In genomic region chr17:80415626-80416042, GRCh38 we compare ENCODE assay signal across 8 cellular contexts. TPM values are rescaled to one million over a fixed set of nuclear protein-coding genes. Genes with fewer than 3 reads are reported as not detected.
DNase-seq lines count a peak whose midpoint lies in the region; ATAC-seq and TF ChIP-seq lines count a peak whose summit lies in the region.

No MANE protein-coding gene starts in this region.

- peaks cover 0 to 10% (median 7%) of the 10 kb centered on the region in 5 donors for H3K36me3 Mint-ChIP-seq in naive thymus-derived CD4-positive, alpha-beta T cell

- H3K27me3 ChIP-seq in HUES48 (ENCODE audit: control insufficient read depth, insufficient read depth, low read length): peaks cover 15% of the 10 kb centered on the region
- peaks cover 0 to 4% of the 10 kb centered on the region in 2 donors for H3K27me3 ChIP-seq in naive thymus-derived CD4-positive, alpha-beta T cell (ENCODE audit: control insufficient read depth in 2 of 2, insufficient read depth in 2 of 2, low read length in 2 of 2)

- H3K4me3 ChIP-seq in HUES48 (ENCODE audit: low read depth, low read length): peak overlapping the region; percentile 100
- H3K4me3 ChIP-seq in naive thymus-derived CD4-positive, alpha-beta T cell (ENCODE audit: low read length): peak overlapping the region; percentile 74

- intact Hi-C loops in naive thymus-derived CD4-positive, alpha-beta T cell (cut with micrococcal nuclease): loop anchor here (1.0 kb wide), 2 partner anchors 39 to 268 kb away; partner anchors contain the start of gene EIF4A3 (in 2 of the 2)

- no peaks in the 10 kb centered on the region for H3K9me3 ChIP-seq in HUES48 (ENCODE audit: control insufficient read depth, insufficient read depth, low read length)
- H3K9me3 ChIP-seq in naive thymus-derived CD4-positive, alpha-beta T cell (ENCODE audit: control insufficient read depth in 2 of 3, low read length in 3 of 3): no peaks in the 10 kb centered on the region

- H3K4me1 Mint-ChIP-seq in naive thymus-derived CD4-positive, alpha-beta T cell: peaks cover 12 to 40% (median 32%) of the 10 kb centered on the region in 7 donors

- H3K4me1 ChIP-seq in HUES48 (ENCODE audit: control insufficient read depth, insufficient read depth, low read length): no peaks in the 10 kb centered on the region
- peaks cover 4 to 16% of the 10 kb centered on the region in 2 donors for H3K4me1 ChIP-seq in naive thymus-derived CD4-positive, alpha-beta T cell (ENCODE audit: control insufficient read depth in 2 of 2, insufficient read depth in 2 of 2, low read length in 2 of 2)

- DNase-seq in naive thymus-derived CD4-positive, alpha-beta T cell: no peak
- DNase-seq in GM10248 (ENCODE audit: extremely low spot score) (no peak), DMS53 (lab: John Stamatoyannopoulos, UW) (no peak), NAMALWA (ENCODE audit: low spot score) (no peak)

- H3K36me3 ChIP-seq in HUES48 (ENCODE audit: control insufficient read depth, insufficient read depth, low read length): peaks cover 13% of the 10 kb centered on the region; the same call in 1 of the 2 replicates
- H3K36me3 ChIP-seq in naive thymus-derived CD4-positive, alpha-beta T cell (ENCODE audit: control insufficient read depth in 2 of 3, insufficient read depth in 3 of 3, low read length in 3 of 3): peaks cover 0 to 15% (median 0%) of the 10 kb centered on the region in 3 experiments

- peaks cover 5 to 32% (median 15%) of the 10 kb centered on the region in 5 donors for H3K27me3 Mint-ChIP-seq in naive thymus-derived CD4-positive, alpha-beta T cell

- peak overlapping the region; percentile 78 to 92 (median 88) for H3K4me3 Mint-ChIP-seq in naive thymus-derived CD4-positive, alpha-beta T cell

- TF ChIP-seq CTCF in C4-2B (conservative IDR thresholded peaks at IDR 0.05) (no peak), GM10248 (IDR thresholded peaks at IDR 0.05; ENCODE audit: control extremely low read depth, extremely low read depth, low read depth, missing control alignments) (no peak)

- CTCF ChIA-PET in naive thymus-derived CD4-positive, alpha-beta T cell (lab: Charles Lee): interaction anchor here (0.5 to 0.9 kb wide), 2 partner anchors 72 to 576 kb away, joined by 3 read pairs; partner anchors contain the start of gene CHMP6
- CTCF ChIA-PET in GM10248 (lab: Yijun Ruan, JAX): interaction anchor here (1.9 to 2.2 kb wide), 2 partner anchors 12 to 160 kb away, joined by 5 to 11 read pairs; no protein-coding TSS in a partner anchor

- no peak for ATAC-seq in naive thymus-derived CD4-positive, alpha-beta T cell
- no peak for ATAC-seq in GM19035 (IDR thresholded peaks at IDR 0.05; ENCODE audit: unreplicated experiment)

- peaks cover 0 to 4% (median 0%) of the 10 kb centered on the region in 11 donors for H3K9me3 Mint-ChIP-seq in naive thymus-derived CD4-positive, alpha-beta T cell

- H3K27ac Mint-ChIP-seq in naive thymus-derived CD4-positive, alpha-beta T cell: peak overlapping the region in 7 of 9 donors; percentile 62 to 94 (median 80)

- H3K27ac ChIP-seq in C4-2B (peak overlapping the region; percentile 78), HUES48 (ENCODE audit: low read depth, low read length) (peak overlapping the region; percentile 96), cingulate gyrus (ENCODE audit: low read depth, low read length) (peak overlapping the region; percentile 90)
- peak overlapping the region; percentile 83 for H3K27ac ChIP-seq in naive thymus-derived CD4-positive, alpha-beta T cell (ENCODE audit: low read depth, low read length)

- H3K9ac ChIP-seq in HUES48 (ENCODE audit: low read depth, low read length): peak overlapping the region; percentile 34; the same call in 1 of the 2 replicates

- POLR2A ChIA-PET in naive thymus-derived CD4-positive, alpha-beta T cell (lab: Charles Lee): interaction anchor here (0.6 to 1.4 kb wide), 2 partner anchors 571 to 589 kb away, joined by 3 read pairs; no protein-coding TSS in a partner anchor
- POLR2A ChIA-PET in GM10248 (lab: Yijun Ruan, JAX): no interaction called here

RNA-seq across cellular contexts. Expression of gene ENDOV, which starts 0.7 kb away (rescaled TPM):
- 10 to 100 TPM; 20.3 to 26.5 (median 21.7) TPM for total RNA-seq in naive thymus-derived CD4-positive, alpha-beta T cell
- 1 to 10 TPM; 7.5 to 8.7 TPM for polyA plus RNA-seq in naive thymus-derived CD4-positive, alpha-beta T cell
